14 cellular contexts compared by ENCODE assay signal in genomic region chr9:124574944-124575343, GRCh38.
DNase-seq lines count a peak whose midpoint lies in the region; ATAC-seq, FAIRE-seq and TF ChIP-seq lines count a peak whose summit lies in the region.
"Had no signal": no experiment of that assay in that cellular context is flagged by ENCODE, and none has a peak within 500 bp of the region (broad histone marks: within the 10 kb centered on the region; RNA-seq: fewer than 3 reads in every experiment).

No MANE protein-coding gene starts in this region.

- no peaks in the 10 kb centered on the region for H3K27me3 Mint-ChIP-seq in type B pancreatic cell
- H3K27me3 Mint-ChIP-seq: stimulated activated memory B cell treated with anti-CD40 and anti-IgM and Interleukin-4, amounts not matched to agents 10 μg/mL and 1 μg/mL and 100 μg/mL, for 72 hours had no signal

- in situ Hi-C loops in HepG2 (cut with HindIII; ENCODE audit: extremely low pct_ligation_motif_present, low pct_unique_long_range_greater_than_20kb), result no loop called here

- H3K4me2 ChIP-seq in HepG2 (ENCODE audit: low read depth, low read length), result no peak overlapping the region
- H3K4me2 ChIP-seq: neural progenitor cell had no signal

- no peak overlapping the region for H3K4me3 Mint-ChIP-seq in type B pancreatic cell
- H3K4me3 Mint-ChIP-seq: CD4-positive, alpha-beta T cell; neural progenitor cell; stimulated activated memory B cell treated with anti-CD40 and anti-IgM and Interleukin-4, amounts not matched to agents 10 μg/mL and 1 μg/mL and 100 μg/mL, for 72 hours had no signal

- H2AFZ ChIP-seq in HepG2 (ENCODE audit: low read length), result no peak overlapping the region
- H2AFZ ChIP-seq: neural progenitor cell had no signal

- peak; percentile 35 for DNase-seq in HepG2 (ENCODE audit: low spot score)
- no peak for DNase-seq in right lobe of liver
- peak; percentile 98 for DNase-seq in SW480 (ENCODE audit: low spot score)
- DNase-seq in foreskin fibroblast, result peak; percentile 67 to 74
- DNase-seq in hippocampal formation (lab: John Stamatoyannopoulos, UW), result no peak
- no peak for DNase-seq in type B pancreatic cell (ENCODE audit: extremely low spot score, unreplicated experiment)
- DNase-seq: activated T-cell treated with anti-CD3 and anti-CD28 coated beads, Interleukin-2, amount 50 U/mL, for 1 hour; CD4-positive, alpha-beta T cell; NCI-H2029 treated with DMSO at 0.1 percent for 48 hours; stimulated activated CD4-positive, alpha-beta T cell treated with anti-CD3 and anti-CD28 coated beads, Interleukin-15, amount 100 ng/mL, for 24 hours had no signal

- no peaks in the 10 kb centered on the region; a peak in 1 of 5 replicates for H3K27me3 ChIP-seq in HepG2 (ENCODE audit: control insufficient read depth in 1 of 2, insufficient read depth in 2 of 2, low read length in 2 of 2)
- H3K27me3 ChIP-seq in right lobe of liver, result no peaks in the 10 kb centered on the region
- H3K27me3 ChIP-seq: neural progenitor cell had no signal

- no peaks in the 10 kb centered on the region; a peak in 1 of 5 replicates for H3K36me3 ChIP-seq in HepG2 (replicated peaks in 1 of 2; ENCODE audit: control insufficient read depth in 1 of 2, insufficient read depth in 2 of 2, low read length in 2 of 2)
- H3K36me3 ChIP-seq in right lobe of liver, result no peaks in the 10 kb centered on the region

- H3K9ac ChIP-seq in HepG2 (ENCODE audit: insufficient read depth, low read depth, low read length), result no peak overlapping the region
- H3K9ac ChIP-seq: neural progenitor cell had no signal

- peaks cover under 1% of the 10 kb centered on the region for H3K36me3 Mint-ChIP-seq in type B pancreatic cell
- H3K36me3 Mint-ChIP-seq: stimulated activated memory B cell treated with anti-CD40 and anti-IgM and Interleukin-4, amounts not matched to agents 10 μg/mL and 1 μg/mL and 100 μg/mL, for 72 hours had no signal

- peaks cover 16% of the 10 kb centered on the region for H3K79me2 ChIP-seq in HepG2 (ENCODE audit: insufficient read depth, low read length)

- H3K4me1 ChIP-seq in HepG2 (ENCODE audit: insufficient read depth, low read length) (peaks cover 54% of the 10 kb centered on the region), right lobe of liver (no peaks in the 10 kb centered on the region)

- POLR2A ChIA-PET in HepG2 (lab: Yijun Ruan, JAX), result no interaction called here

- H4K20me1 ChIP-seq in HepG2 (ENCODE audit: insufficient read depth, low read length), result no peaks in the 10 kb centered on the region

- peaks cover 26% of the 10 kb centered on the region for H3K4me1 Mint-ChIP-seq in type B pancreatic cell (ENCODE audit: unreplicated experiment)
- H3K4me1 Mint-ChIP-seq: stimulated activated memory B cell treated with anti-CD40 and anti-IgM and Interleukin-4, amounts not matched to agents 10 μg/mL and 1 μg/mL and 100 μg/mL, for 72 hours had no signal

- CTCF ChIA-PET in HepG2 (lab: Yijun Ruan, JAX; ENCODE audit: low intra/inter-chr PET ratio, low total read pairs), result no interaction called here

- H3K4me3 ChIP-seq in HepG2 (replicated peaks in 1 of 3; ENCODE audit: insufficient read depth in 1 of 3, low read depth in 2 of 3, low read length in 3 of 3) (no peak overlapping the region), right lobe of liver (no peak overlapping the region), foreskin fibroblast (ENCODE audit: low read depth in 1 of 2, low read length in 2 of 2) (no peak overlapping the region)
- H3K4me3 ChIP-seq: neural progenitor cell had no signal

- no peaks in the 10 kb centered on the region for H3K9me3 Mint-ChIP-seq in type B pancreatic cell
- H3K9me3 Mint-ChIP-seq: CD4-positive, alpha-beta T cell; stimulated activated memory B cell treated with anti-CD40 and anti-IgM and Interleukin-4, amounts not matched to agents 10 μg/mL and 1 μg/mL and 100 μg/mL, for 72 hours had no signal

- ATAC-seq in HepG2 (no peak), right lobe of liver (no peak), HG02610 (IDR thresholded peaks at IDR 0.05; ENCODE audit: unreplicated experiment) (no peak), HG02763 (IDR thresholded peaks at IDR 0.05; ENCODE audit: unreplicated experiment) (no peak)
- ATAC-seq: stimulated activated memory B cell treated with anti-CD40 and anti-IgM and Interleukin-4, amounts not matched to agents 10 μg/mL and 1 μg/mL and 100 μg/mL, for 72 hours had no signal

- TF ChIP-seq CTCF in HepG2 (CRISPR knock-in tag; IDR thresholded peaks at IDR 0.05), result no peak
- TF ChIP-seq CTCF in right lobe of liver (IDR thresholded peaks at IDR 0.05), result no peak
- TF ChIP-seq CTCF in foreskin fibroblast (IDR thresholded peaks at IDR 0.05; ENCODE audit: low read depth, low read length), result no peak
- no peak for TF ChIP-seq CTCF in type B pancreatic cell (conservative IDR thresholded peaks at IDR 0.05)

- H3K9me3 ChIP-seq in HepG2 (ENCODE audit: low read length), result no peaks in the 10 kb centered on the region
- H3K9me3 ChIP-seq in right lobe of liver, result no peaks in the 10 kb centered on the region

- TF ChIP-seq EP300 in HepG2 (IDR thresholded peaks at IDR 0.05; ENCODE audit: low read depth in 2 of 2, low read length in 2 of 2) (no peak), HepG2 (CRISPR knock-in tag; IDR thresholded peaks at IDR 0.05; ENCODE audit: borderline replicate concordance) (no peak)

- 89% methylated on average over 5 of the region's 5 CpGs for WGBS in HepG2 (ENCODE audit: low lambda C conversion rate)
- WGBS in right lobe of liver (ENCODE audit: insufficient coverage, low coverage, low lambda C conversion rate, missing lambda C conversion rate), result 77% methylated on average over 5 of the region's 5 CpGs

- H3K27ac ChIP-seq in HepG2 (ENCODE audit: extremely low read length, insufficient read depth, low read length), result no peak overlapping the region
- no peak overlapping the region for H3K27ac ChIP-seq in right lobe of liver
- H3K27ac ChIP-seq: neural progenitor cell had no signal

- intact Hi-C loops in HepG2 (cut with micrococcal nuclease; ENCODE audit: unreplicated experiment) (no loop called here), right lobe of liver (cut with DNase I) (no loop called here)

- no TSS peak for BruUV-seq in HepG2 (replicated peaks; lab: Mats Ljungman, UMichigan)

- no peak for FAIRE-seq in HepG2 (lab: Jason Lieb, UNC)

- H3K27ac Mint-ChIP-seq in type B pancreatic cell, result no peak overlapping the region
- H3K27ac Mint-ChIP-seq: CD4-positive, alpha-beta T cell; neural progenitor cell; stimulated activated memory B cell treated with anti-CD40 and anti-IgM and Interleukin-4, amounts not matched to agents 10 μg/mL and 1 μg/mL and 100 μg/mL, for 72 hours had no signal

- no peak for TF ChIP-seq RAD21 in HepG2 (CRISPR knock-in tag; IDR thresholded peaks at IDR 0.05)

- TF ChIP-seq POLR2A in HepG2 (IDR thresholded peaks at IDR 0.05; ENCODE audit: insufficient read depth in 1 of 2, low read depth in 2 of 2, low read length in 2 of 2) (no peak), right lobe of liver (IDR thresholded peaks at IDR 0.05) (no peak)

TF ChIP-seq in HepG2, 621 proteins besides CTCF, POLR2A, EP300 and RAD21:
- TF ChIP-seq ZNF652 (CRISPR knock-in tag; IDR thresholded peaks at IDR 0.05; ENCODE audit: borderline replicate concordance, low read depth), result 0 out of 2 replicates have a peak, but pooled peaks have one; percentile 26
- TF ChIP-seq ZNF569 (CRISPR knock-in tag; IDR thresholded peaks at IDR 0.05; ENCODE audit: borderline replicate concordance), result no peak
- no peak for TF ChIP-seq ZBTB7A (CRISPR knock-in tag; IDR thresholded peaks at IDR 0.05)
- peak; percentile 47; the same call in 1 of the 2 replicates for TF ChIP-seq TCF7 (IDR thresholded peaks at IDR 0.05; ENCODE audit: low read depth)
- no peak for TF ChIP-seq SMC3 (IDR thresholded peaks at IDR 0.05; ENCODE audit: low read length)
- no peak for TF ChIP-seq ZNF232 (CRISPR knock-in tag; IDR thresholded peaks at IDR 0.05; ENCODE audit: borderline replicate concordance)
- no peak for TF ChIP-seq ZNF431 (CRISPR knock-in tag; IDR thresholded peaks at IDR 0.05; ENCODE audit: borderline replicate concordance, low read depth)

Comparison
In these comparisons a context has a peak if more than half of its experiments do, and no peak if none do; other contexts are left out.
1. DNase-seq: peak in HepG2 (single experiment), SW480 (single experiment) and foreskin fibroblast (2 of 2); none in right lobe of liver (0 of 3), hippocampal formation (0 of 2) and type B pancreatic cell (single experiment).